ENCODE assay signal across 14 cellular contexts in genomic region chrX:41127476-41128192, GRCh38. TPM values are rescaled to one million over a fixed set of nuclear protein-coding genes. Genes with fewer than 3 reads are reported as not detected.
DNase-seq lines count a peak whose midpoint lies in the region; ATAC-seq, FAIRE-seq and TF ChIP-seq lines count a peak whose summit lies in the region.
"Had no signal": no experiment of that assay in that cellular context is flagged by ENCODE, and none has a peak within 500 bp of the region (broad histone marks: within the 10 kb centered on the region; RNA-seq: fewer than 3 reads in every experiment).

No MANE protein-coding gene starts in this region.

- no peak for TF ChIP-seq CTCF in osteoblast (IDR thresholded peaks at IDR 0.05; ENCODE audit: extremely low read depth, low read depth, low read length)

- H3K4me1 Mint-ChIP-seq in activated naive CD8-positive, alpha-beta T cell treated with anti-CD3 and anti-CD28 coated beads, Interleukin-2, amount 10 ng/mL, durations not matched to agents 7 days and 5 days, result peaks cover 12% of the 10 kb centered on the region
- peaks cover 29% of the 10 kb centered on the region for H3K4me1 Mint-ChIP-seq in activated naive CD8-positive, alpha-beta T cell treated with anti-CD3 and anti-CD28 coated beads for 36 hours
- peaks cover 17% of the 10 kb centered on the region for H3K4me1 Mint-ChIP-seq in activated CD8-positive, alpha-beta T cell treated with anti-CD3 and anti-CD28 coated beads, Interleukin-2, amount 10 ng/mL, durations not matched to agents 7 days and 5 days (ENCODE audit: low read depth)
- H3K4me1 Mint-ChIP-seq: neural progenitor cell had no signal

- H3K27me3 ChIP-seq in small intestine (ENCODE audit: control insufficient read depth in 2 of 2, insufficient read depth in 2 of 2, low read length in 2 of 2) (no peaks in the 10 kb centered on the region), osteoblast (ENCODE audit: insufficient read depth, low read length) (no peaks in the 10 kb centered on the region)
- H3K27me3 ChIP-seq: neural progenitor cell had no signal

- peaks cover 7% of the 10 kb centered on the region for H3K36me3 Mint-ChIP-seq in activated naive CD8-positive, alpha-beta T cell treated with anti-CD3 and anti-CD28 coated beads, Interleukin-2, amount 10 ng/mL, durations not matched to agents 7 days and 5 days
- H3K36me3 Mint-ChIP-seq in activated naive CD8-positive, alpha-beta T cell treated with anti-CD3 and anti-CD28 coated beads for 36 hours, result peaks cover 13% of the 10 kb centered on the region
- H3K36me3 Mint-ChIP-seq in activated CD8-positive, alpha-beta T cell treated with anti-CD3 and anti-CD28 coated beads, Interleukin-2, amount 10 ng/mL, durations not matched to agents 7 days and 5 days (ENCODE audit: low read depth), result peaks cover 22% of the 10 kb centered on the region

- 10 to 24% (median 11%) methylated on average over 6 of the region's 6 CpGs for WGBS in small intestine, 3 donors

- POLR2A ChIA-PET in activated naive CD8-positive, alpha-beta T cell treated with anti-CD3 and anti-CD28 coated beads, Interleukin-2, amount 10 ng/mL, durations not matched to agents 7 days and 5 days (lab: Charles Lee), result no interaction called here
- POLR2A ChIA-PET in activated CD8-positive, alpha-beta T cell treated with anti-CD3 and anti-CD28 coated beads, Interleukin-2, amount 10 ng/mL, durations not matched to agents 7 days and 5 days (lab: Charles Lee), result interaction anchor here (0.9 kb wide), 1 partner anchor 41 kb away, joined by 3 read pairs; no protein-coding TSS in a partner anchor

- H3K4me1 ChIP-seq in small intestine (ENCODE audit: control insufficient read depth in 2 of 2, insufficient read depth in 1 of 2, low read depth in 1 of 2, low read length in 1 of 2), result no peaks in the 10 kb centered on the region
- no peaks in the 10 kb centered on the region for H3K4me1 ChIP-seq in osteoblast (ENCODE audit: insufficient read depth, low read length)
- H3K4me1 ChIP-seq: neural progenitor cell had no signal

- FAIRE-seq in small intestine (lab: Jason Lieb, UNC), result no peak

- no peaks in the 10 kb centered on the region for H3K27me3 Mint-ChIP-seq in activated naive CD8-positive, alpha-beta T cell treated with anti-CD3 and anti-CD28 coated beads, Interleukin-2, amount 10 ng/mL, durations not matched to agents 7 days and 5 days
- no peaks in the 10 kb centered on the region for H3K27me3 Mint-ChIP-seq in activated naive CD8-positive, alpha-beta T cell treated with anti-CD3 and anti-CD28 coated beads for 36 hours
- H3K27me3 Mint-ChIP-seq in activated CD8-positive, alpha-beta T cell treated with anti-CD3 and anti-CD28 coated beads, Interleukin-2, amount 10 ng/mL, durations not matched to agents 7 days and 5 days (ENCODE audit: low read depth), result no peaks in the 10 kb centered on the region
- H3K27me3 Mint-ChIP-seq: activated naive CD4-positive, alpha-beta T cell treated with anti-CD3 and anti-CD28 coated beads, Interleukin-2, amount 10 ng/mL, durations not matched to agents 7 days and 5 days had no signal

- H3K4me3 Mint-ChIP-seq in activated naive CD8-positive, alpha-beta T cell treated with anti-CD3 and anti-CD28 coated beads, Interleukin-2, amount 10 ng/mL, durations not matched to agents 7 days and 5 days, result peak overlapping the region; percentile 32
- H3K4me3 Mint-ChIP-seq in activated naive CD8-positive, alpha-beta T cell treated with anti-CD3 and anti-CD28 coated beads for 36 hours, result no peak overlapping the region
- H3K4me3 Mint-ChIP-seq in activated CD8-positive, alpha-beta T cell treated with anti-CD3 and anti-CD28 coated beads, Interleukin-2, amount 10 ng/mL, durations not matched to agents 7 days and 5 days, result no peak overlapping the region
- H3K4me3 Mint-ChIP-seq: activated naive CD4-positive, alpha-beta T cell treated with anti-CD3 and anti-CD28 coated beads, Interleukin-2, amount 10 ng/mL, durations not matched to agents 7 days and 5 days; neural progenitor cell had no signal

- H2AFZ ChIP-seq in osteoblast (ENCODE audit: low read length), result no peak overlapping the region
- H2AFZ ChIP-seq: neural progenitor cell had no signal

- no peak overlapping the region for H3K4me3 ChIP-seq in small intestine (ENCODE audit: low read depth in 1 of 2, low read length in 2 of 2)
- no peak overlapping the region for H3K4me3 ChIP-seq in osteoblast (ENCODE audit: insufficient read depth, low read length)
- H3K4me3 ChIP-seq: neural progenitor cell had no signal

- H3K36me3 ChIP-seq in small intestine (ENCODE audit: control insufficient read depth in 2 of 2, insufficient read depth in 2 of 2, low read length in 2 of 2) (peaks cover 2 to 9% of the 10 kb centered on the region in 2 donors), osteoblast (ENCODE audit: insufficient read depth, low read length) (peaks cover 26% of the 10 kb centered on the region)
- H3K36me3 ChIP-seq: neural progenitor cell had no signal

- no peaks in the 10 kb centered on the region for H3K9me3 Mint-ChIP-seq in activated naive CD8-positive, alpha-beta T cell treated with anti-CD3 and anti-CD28 coated beads, Interleukin-2, amount 10 ng/mL, durations not matched to agents 7 days and 5 days
- no peaks in the 10 kb centered on the region for H3K9me3 Mint-ChIP-seq in activated naive CD8-positive, alpha-beta T cell treated with anti-CD3 and anti-CD28 coated beads for 36 hours
- H3K9me3 Mint-ChIP-seq in activated CD8-positive, alpha-beta T cell treated with anti-CD3 and anti-CD28 coated beads, Interleukin-2, amount 10 ng/mL, durations not matched to agents 7 days and 5 days (ENCODE audit: insufficient read depth), result no peaks in the 10 kb centered on the region
- H3K9me3 Mint-ChIP-seq: activated naive CD4-positive, alpha-beta T cell treated with anti-CD3 and anti-CD28 coated beads, Interleukin-2, amount 10 ng/mL, durations not matched to agents 7 days and 5 days had no signal

- H3K79me2 ChIP-seq in osteoblast (ENCODE audit: insufficient read depth, low read length), result peaks cover 78% of the 10 kb centered on the region

- no peak overlapping the region for H3K27ac Mint-ChIP-seq in activated naive CD8-positive, alpha-beta T cell treated with anti-CD3 and anti-CD28 coated beads, Interleukin-2, amount 10 ng/mL, durations not matched to agents 7 days and 5 days
- H3K27ac Mint-ChIP-seq in activated naive CD8-positive, alpha-beta T cell treated with anti-CD3 and anti-CD28 coated beads for 36 hours, result no peak overlapping the region
- H3K27ac Mint-ChIP-seq in activated CD8-positive, alpha-beta T cell treated with anti-CD3 and anti-CD28 coated beads, Interleukin-2, amount 10 ng/mL, durations not matched to agents 7 days and 5 days, result no peak overlapping the region
- H3K27ac Mint-ChIP-seq: activated naive CD4-positive, alpha-beta T cell treated with anti-CD3 and anti-CD28 coated beads, Interleukin-2, amount 10 ng/mL, durations not matched to agents 7 days and 5 days; neural progenitor cell had no signal

- peak overlapping the region in 1 of 2 donors; percentile 27 for H3K27ac ChIP-seq in small intestine (ENCODE audit: low read depth in 1 of 2, low read length in 1 of 2)
- H3K27ac ChIP-seq in osteoblast (ENCODE audit: low read depth, low read length), result no peak overlapping the region
- H3K27ac ChIP-seq: neural progenitor cell had no signal

- ATAC-seq in activated naive CD8-positive, alpha-beta T cell treated with anti-CD3 and anti-CD28 coated beads, Interleukin-2, amount 10 ng/mL, durations not matched to agents 7 days and 5 days (ENCODE audit: low read depth), result peak; percentile 72
- ATAC-seq in GM21825 (IDR thresholded peaks at IDR 0.05; ENCODE audit: unreplicated experiment), result peak; percentile 71
- peak; percentile 39 for ATAC-seq in activated CD8-positive, alpha-beta T cell treated with anti-CD3 and anti-CD28 coated beads, Interleukin-2, amount 10 ng/mL, durations not matched to agents 7 days and 5 days

- H4K20me1 ChIP-seq in osteoblast (ENCODE audit: insufficient read depth, low read length), result peaks cover 22% of the 10 kb centered on the region

- no peak overlapping the region for H3K4me2 ChIP-seq in osteoblast (ENCODE audit: insufficient read depth, low read length)
- H3K4me2 ChIP-seq: neural progenitor cell, SK-N-SH had no signal

- DNase-seq in activated naive CD8-positive, alpha-beta T cell treated with anti-CD3 and anti-CD28 coated beads, Interleukin-2, amount 10 ng/mL, durations not matched to agents 7 days and 5 days, result no peak
- DNase-seq in activated naive CD8-positive, alpha-beta T cell treated with anti-CD3 and anti-CD28 coated beads for 36 hours, result no peak
- no peak for DNase-seq in activated CD8-positive, alpha-beta T cell treated with anti-CD3 and anti-CD28 coated beads, Interleukin-2, amount 10 ng/mL, durations not matched to agents 7 days and 5 days
- DNase-seq in small intestine (peak; percentile 51), osteoblast (ENCODE audit: insufficient read length, low spot score, missing footprints) (no peak), HT-29 (ENCODE audit: low spot score) (no peak)
- no peak for DNase-seq in activated CD8-positive, alpha-beta memory T cell treated with anti-CD3 and anti-CD28 coated beads for 24 hours
- DNase-seq: activated CD4-positive, alpha-beta T cell treated with anti-CD3 and anti-CD28 coated beads, Interleukin-2, amount 50 U/mL, for 4 hours; activated naive CD4-positive, alpha-beta T cell treated with anti-CD3 and anti-CD28 coated beads, Interleukin-2, amount 10 ng/mL, durations not matched to agents 7 days and 5 days; islet precursor cell; NCI-H1092 treated with DMSO at 0.1 percent for 48 hours; SK-N-SH had no signal

- no peaks in the 10 kb centered on the region for H3K9me3 ChIP-seq in small intestine (ENCODE audit: control insufficient read depth, low read depth)
- H3K9me3 ChIP-seq in osteoblast (ENCODE audit: low read depth, low read length), result no peaks in the 10 kb centered on the region
- H3K9me3 ChIP-seq: SK-N-SH had no signal

- CTCF ChIA-PET in activated CD8-positive, alpha-beta T cell treated with anti-CD3 and anti-CD28 coated beads, Interleukin-2, amount 10 ng/mL, durations not matched to agents 7 days and 5 days (lab: Charles Lee), result no interaction called here

RNA-seq across cellular contexts. Expression of gene USP9X, which starts 42.4 kb away (rescaled TPM):
- total RNA-seq in activated naive CD8-positive, alpha-beta T cell treated with anti-CD3 and anti-CD28 coated beads, Interleukin-2, amount 10 ng/mL, durations not matched to agents 7 days and 5 days, result 10 to 100 TPM; 56.9 to 65.7 TPM
- total RNA-seq in activated naive CD8-positive, alpha-beta T cell treated with anti-CD3 and anti-CD28 coated beads for 36 hours, result 10 to 100 TPM; 53.8 to 54.5 TPM
- total RNA-seq in activated CD8-positive, alpha-beta T cell treated with anti-CD3 and anti-CD28 coated beads, Interleukin-2, amount 10 ng/mL, durations not matched to agents 7 days and 5 days, result 10 to 100 TPM; 38.0 to 46.0 TPM
- 10 to 100 TPM; 15.1 to 16.8 (median 15.7) TPM for polyA plus RNA-seq in small intestine
- total RNA-seq in osteoblast, result 164 and 170 TPM in 2 replicates
- total RNA-seq in HT-29 (2014; rRNA removed; shearing (Covaris generic)), result 23.3 and 27.4 TPM in 2 replicates
